ENCODE assay signal across 1 cellular context in genomic region chr14:72644758-72645489, GRCh38.
TF ChIP-seq lines count a peak whose summit lies in the region.

No MANE protein-coding gene starts in this region.

TF ChIP-seq in K562, 482 proteins besides CTCF, POLR2A, EP300 and RAD21 (continued from another document):
- TF ChIP-seq ILF3 (IDR thresholded peaks at IDR 0.05; ENCODE audit: borderline replicate concordance) (no peak), ZNF23 (CRISPR knock-in tag; IDR thresholded peaks at IDR 0.05) (peak; percentile 81), KLF6 (CRISPR knock-in tag; IDR thresholded peaks at IDR 0.05; ENCODE audit: borderline replicate concordance) (no peak), ZNF140 (CRISPR knock-in tag; IDR thresholded peaks at IDR 0.05) (no peak)
